ENCODE assay signal across 8 cellular contexts in the genomic region with DNA sequence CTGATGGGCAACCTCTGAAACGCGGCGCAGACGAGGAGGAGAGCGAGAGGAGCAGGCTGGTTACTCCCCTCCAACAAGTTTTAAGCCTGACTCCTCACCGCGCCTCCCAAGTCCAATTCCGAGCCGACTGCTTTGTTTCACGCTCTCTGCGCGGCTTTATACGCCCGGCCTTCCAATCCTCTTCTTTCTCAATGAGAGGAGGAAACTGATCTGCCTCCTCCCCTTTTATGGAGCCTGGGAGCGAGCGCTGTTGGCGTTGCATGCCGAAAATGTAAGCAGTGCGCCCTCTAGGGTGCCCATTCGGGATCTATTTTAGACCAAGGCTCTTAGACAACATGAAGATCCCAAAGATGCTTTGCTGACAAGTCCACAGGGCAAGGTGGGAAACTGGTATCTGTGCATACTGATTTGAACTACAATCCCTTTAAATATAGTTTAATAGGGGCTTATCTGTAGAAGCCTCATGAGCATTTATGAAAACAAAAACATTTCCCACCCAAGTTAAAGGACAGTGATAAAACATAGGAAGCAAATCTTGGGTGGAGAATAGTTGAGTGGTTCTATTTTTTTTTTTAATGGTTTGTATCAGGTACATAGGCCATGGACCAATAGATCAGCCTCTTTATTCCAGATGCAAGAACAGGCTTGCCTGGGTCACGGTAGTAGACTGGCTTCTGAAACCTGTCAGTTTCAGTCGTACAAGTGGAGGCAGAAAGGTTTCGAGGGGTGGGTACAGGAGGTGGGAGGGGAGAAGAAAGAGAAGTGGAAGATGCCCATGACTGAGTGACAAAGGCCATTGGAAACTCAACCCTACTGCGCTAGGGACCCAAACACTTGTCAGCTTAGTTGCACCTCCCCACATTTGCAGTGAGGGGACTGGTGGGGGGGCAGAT. TPM values are rescaled to one million over a fixed set of nuclear protein-coding genes. Genes with fewer than 3 reads are reported as not detected.
DNase-seq lines count a peak whose midpoint lies in the region; ATAC-seq and TF ChIP-seq lines count a peak whose summit lies in the region.

A gene with protein sequence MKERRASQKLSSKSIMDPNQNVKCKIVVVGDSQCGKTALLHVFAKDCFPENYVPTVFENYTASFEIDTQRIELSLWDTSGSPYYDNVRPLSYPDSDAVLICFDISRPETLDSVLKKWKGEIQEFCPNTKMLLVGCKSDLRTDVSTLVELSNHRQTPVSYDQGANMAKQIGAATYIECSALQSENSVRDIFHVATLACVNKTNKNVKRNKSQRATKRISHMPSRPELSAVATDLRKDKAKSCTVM (minus strand): TSS at position 131 of the 893 bp plus-strand sequence. CDS start 250 bp downstream, outside the sequence.

- H3K36me3 ChIP-seq in KOPT-K1 (ENCODE audit: insufficient read depth, low read length) = no peaks in the 10 kb centered on the region

- H3K9me3 Mint-ChIP-seq in brain = peaks cover 0 to 9% (median 0%) of the 10 kb centered on the region in 5 experiments

- no peaks in the 10 kb centered on the region for H3K9me3 ChIP-seq in KOPT-K1 (ENCODE audit: insufficient read depth, low read length, poor library complexity, severe bottlenecking)

- peaks cover 38% of the 10 kb centered on the region for H3K4me1 Mint-ChIP-seq in brain

- peaks cover 32% of the 10 kb centered on the region for H3K27me3 Mint-ChIP-seq in brain

- H3K27ac Mint-ChIP-seq in brain = peak within 1 kb of the TSS; percentile 95 to 99 (median 97)

- TF ChIP-seq CTCF in brain (conservative IDR thresholded peaks at IDR 0.05) = peak; percentile 75 to 85

- H3K27ac ChIP-seq in KOPT-K1 (ENCODE audit: low read depth, low read length, poor library complexity, severe bottlenecking) = peak within 1 kb of the TSS; percentile 4

- peak within 1 kb of the TSS; percentile 53 for H3K4me3 ChIP-seq in skeletal muscle cell (ENCODE audit: low read depth, low read length)

- DNase-seq in GM04504 (ENCODE audit: low read depth) (peak; percentile 99), iPS DF 4.7 (ENCODE audit: extremely low read depth, low spot score) (peak; percentile 94), skeletal muscle cell (ENCODE audit: low read depth) (peak; percentile 96)
- DNase-seq in effector CD4-positive, alpha-beta T cell = no peak

- peak; percentile 50 for ATAC-seq in GM21786 (IDR thresholded peaks at IDR 0.05; ENCODE audit: unreplicated experiment)

- H3K36me3 Mint-ChIP-seq in brain = peaks cover 40% of the 10 kb centered on the region

- peak within 1 kb of the TSS; percentile 95 to 98 (median 98) for H3K4me3 Mint-ChIP-seq in brain

TF ChIP-seq in PFSK-1, 5 proteins besides CTCF, POLR2A, EP300 and RAD21:
- TF ChIP-seq SIN3A (IDR thresholded peaks at IDR 0.05; ENCODE audit: borderline replicate concordance, insufficient read depth, low read length) (peak; percentile 63; the same call in 1 of the 2 replicates), POLR2AphosphoS5 (IDR thresholded peaks at IDR 0.05; ENCODE audit: low read depth, low read length) (peak; percentile 99), TAF1 (IDR thresholded peaks at IDR 0.05; ENCODE audit: borderline replicate concordance, insufficient read depth, low read length) (peak; percentile 98), FOXP2 (optimal IDR thresholded peaks at IDR 0.05; ENCODE audit: borderline replicate concordance, extremely low read depth, extremely low read length, insufficient read depth) (no peak)
- TF ChIP-seq, protein P1, sequence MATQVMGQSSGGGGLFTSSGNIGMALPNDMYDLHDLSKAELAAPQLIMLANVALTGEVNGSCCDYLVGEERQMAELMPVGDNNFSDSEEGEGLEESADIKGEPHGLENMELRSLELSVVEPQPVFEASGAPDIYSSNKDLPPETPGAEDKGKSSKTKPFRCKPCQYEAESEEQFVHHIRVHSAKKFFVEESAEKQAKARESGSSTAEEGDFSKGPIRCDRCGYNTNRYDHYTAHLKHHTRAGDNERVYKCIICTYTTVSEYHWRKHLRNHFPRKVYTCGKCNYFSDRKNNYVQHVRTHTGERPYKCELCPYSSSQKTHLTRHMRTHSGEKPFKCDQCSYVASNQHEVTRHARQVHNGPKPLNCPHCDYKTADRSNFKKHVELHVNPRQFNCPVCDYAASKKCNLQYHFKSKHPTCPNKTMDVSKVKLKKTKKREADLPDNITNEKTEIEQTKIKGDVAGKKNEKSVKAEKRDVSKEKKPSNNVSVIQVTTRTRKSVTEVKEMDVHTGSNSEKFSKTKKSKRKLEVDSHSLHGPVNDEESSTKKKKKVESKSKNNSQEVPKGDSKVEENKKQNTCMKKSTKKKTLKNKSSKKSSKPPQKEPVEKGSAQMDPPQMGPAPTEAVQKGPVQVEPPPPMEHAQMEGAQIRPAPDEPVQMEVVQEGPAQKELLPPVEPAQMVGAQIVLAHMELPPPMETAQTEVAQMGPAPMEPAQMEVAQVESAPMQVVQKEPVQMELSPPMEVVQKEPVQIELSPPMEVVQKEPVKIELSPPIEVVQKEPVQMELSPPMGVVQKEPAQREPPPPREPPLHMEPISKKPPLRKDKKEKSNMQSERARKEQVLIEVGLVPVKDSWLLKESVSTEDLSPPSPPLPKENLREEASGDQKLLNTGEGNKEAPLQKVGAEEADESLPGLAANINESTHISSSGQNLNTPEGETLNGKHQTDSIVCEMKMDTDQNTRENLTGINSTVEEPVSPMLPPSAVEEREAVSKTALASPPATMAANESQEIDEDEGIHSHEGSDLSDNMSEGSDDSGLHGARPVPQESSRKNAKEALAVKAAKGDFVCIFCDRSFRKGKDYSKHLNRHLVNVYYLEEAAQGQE (IDR thresholded peaks at IDR 0.05; ENCODE audit: insufficient read depth in 1 of 2, low read depth in 2 of 2, low read length in 2 of 2) = peak in 1 of 2 experiments; percentile 59; a peak in 2 of 4 replicates
TF ChIP-seq in PFSK-1: peak in this region for 4.

RNA-seq across cellular contexts. Expression of the gene that starts here (rescaled TPM):
- polyA plus RNA-seq in PFSK-1 (2012; ENCODE audit: insufficient read length, low read depth) = 31.2 TPM
- polyA plus RNA-seq in brain (ENCODE audit: insufficient read depth, low read depth, low replicate concordance) = 1.5 TPM
